In genomic region chr1:16236091-16236494, GRCh38 we compare ENCODE assay signal across 8 cellular contexts. TPM values are rescaled to one million over a fixed set of nuclear protein-coding genes. Genes with fewer than 3 reads are reported as not detected.
DNase-seq lines count a peak whose midpoint lies in the region; ATAC-seq, FAIRE-seq and TF ChIP-seq lines count a peak whose summit lies in the region.

No MANE protein-coding gene starts in this region.

- TF ChIP-seq RAD21 in Ishikawa (IDR thresholded peaks at IDR 0.05; ENCODE audit: low read depth), result peak; percentile 38; the same call in 1 of the 2 replicates
- no peak for TF ChIP-seq RAD21 in GM12878 (IDR thresholded peaks at IDR 0.05; ENCODE audit: insufficient read depth, low read depth, low read length)

- H3K27me3 ChIP-seq in SJSA1 (replicated peaks), result no peaks in the 10 kb centered on the region
- H3K27me3 ChIP-seq in GM12878 (replicated peaks in 1 of 2; ENCODE audit: control insufficient read depth in 2 of 2, insufficient read depth in 2 of 2, low read length in 1 of 2), result no peaks in the 10 kb centered on the region

- H3K4me2 ChIP-seq in GM12878 (ENCODE audit: control insufficient read depth, insufficient read depth), result peak overlapping the region; percentile 98

- H3K4me3 ChIP-seq in SJSA1 (peak overlapping the region; percentile 40), GM12878 (peak overlapping the region; percentile 68)

- FAIRE-seq in GM12878 (lab: Jason Lieb, UNC), result no peak

- peak overlapping the region; percentile 79 for H3K9ac ChIP-seq in GM12878 (ENCODE audit: control insufficient read depth, insufficient read depth, low read length)

- peak; percentile 18 to 45 (median 34); a peak in 4 of 6 replicates for TF ChIP-seq CTCF in GM12878 (IDR thresholded peaks at IDR 0.05 in 2 of 3, conservative IDR thresholded peaks at IDR 0.05 in 1 of 3; ENCODE audit: control insufficient read depth in 2 of 3, extremely low read depth in 1 of 3, insufficient read depth in 1 of 3, low read depth in 3 of 3, low read length in 3 of 3)

- WGBS in GM12878 (ENCODE audit: insufficient coverage, insufficient replicate concordance, low lambda C conversion rate, missing lambda C conversion rate), result 14% methylated on average over 5 of the region's 5 CpGs

- H3K27ac ChIP-seq in SJSA1, result no peak overlapping the region
- no peak overlapping the region for H3K27ac ChIP-seq in GM12878 (ENCODE audit: control insufficient read depth, insufficient read depth)

- intact Hi-C loops in GM12878 (cut with micrococcal nuclease; ENCODE audit: unreplicated experiment), result loop anchor here (5.0 kb wide), 1 partner anchor 131 kb away; the partner anchor contains the start of gene SZRD1

- no peak for TF ChIP-seq EP300 in Ishikawa (IDR thresholded peaks at IDR 0.05; ENCODE audit: borderline replicate concordance)
- TF ChIP-seq EP300 in GM12878 (IDR thresholded peaks at IDR 0.05; ENCODE audit: borderline replicate concordance in 1 of 2, control insufficient read depth in 1 of 2, low read depth in 2 of 2, low read length in 2 of 2), result no peak

- POLR2A ChIA-PET in GM12878 (lab: Charles Lee), result interaction anchor here (1.9 kb wide), 1 partner anchor 19 kb away, joined by 7 read pairs; no protein-coding TSS in a partner anchor

- H4K20me1 ChIP-seq in GM12878 (ENCODE audit: control insufficient read depth, insufficient read depth), result no peaks in the 10 kb centered on the region

- RAD21 ChIA-PET in GM12878 (lab: Charles Lee; ENCODE audit: unreplicated experiment), result interaction anchor here (0.6 to 1.0 kb wide), 4 partner anchors 19 to 151 kb away, joined by 3 to 6 read pairs (median 3); no protein-coding TSS in a partner anchor

- H3K4me1 ChIP-seq in SJSA1 (replicated peaks), result peaks cover 17% of the 10 kb centered on the region
- H3K4me1 ChIP-seq in GM12878 (ENCODE audit: control insufficient read depth, insufficient read depth, low read length), result peaks cover 17% of the 10 kb centered on the region

- peak; percentile 34 for DNase-seq in EL
- DNase-seq in SJSA1 (ENCODE audit: low read depth in 1 of 2, low spot score in 2 of 2), result no peak
- DNase-seq in GM12878 (ENCODE audit: low read depth, low spot score), result peak; percentile 38
- DNase-seq in left kidney (ENCODE audit: low read depth, low spot score), result peak; percentile 65
- DNase-seq in stimulated activated CD8-positive, alpha-beta memory T cell treated with anti-CD3 and anti-CD28 coated beads, Interleukin-2, amount 100 ng/mL, for 1 hour (ENCODE audit: low read depth in 2 of 2), result peak; percentile 13 to 32
- no peak for DNase-seq in GOT3 (lab: John Stamatoyannopoulos, UW)

- peak overlapping the region; percentile 93 for H2AFZ ChIP-seq in GM12878 (ENCODE audit: control insufficient read depth, low read depth, low read length)

- no TSS peak for BruUV-seq in GM12878 (replicated peaks; lab: Mats Ljungman, UMichigan)

- in situ Hi-C loops in GM12878 (cut with MboI), result no loop called here

- TF ChIP-seq POLR2A in GM12878 (IDR thresholded peaks at IDR 0.05; ENCODE audit: low read depth, low read length), result no peak

- CTCF ChIA-PET in GM12878 (lab: Yijun Ruan, JAX), result interaction anchor here (0.6 to 1.2 kb wide), 2 partner anchors 10 to 112 kb away, joined by 3 read pairs; no protein-coding TSS in a partner anchor

- ATAC-seq in GM21576 (IDR thresholded peaks at IDR 0.05; ENCODE audit: unreplicated experiment), result peak; percentile 23
- peak; percentile 86 for ATAC-seq in GM12878

- SMC1A ChIA-PET in GM12878 (lab: Charles Lee; ENCODE audit: uncharacterized antibody, unreplicated experiment), result interaction anchor here (1.3 to 1.8 kb wide), 3 partner anchors 12 to 157 kb away, joined by 3 to 6 read pairs (median 6); no protein-coding TSS in a partner anchor

- H3K79me2 ChIP-seq in GM12878 (ENCODE audit: control insufficient read depth, insufficient read depth, low read length), result no peaks in the 10 kb centered on the region

- no peaks in the 10 kb centered on the region for H3K36me3 ChIP-seq in SJSA1
- no peaks in the 10 kb centered on the region for H3K36me3 ChIP-seq in GM12878 (ENCODE audit: control insufficient read depth in 2 of 2, insufficient read depth in 2 of 2, low read length in 1 of 2)

- no peaks in the 10 kb centered on the region for H3K9me3 ChIP-seq in SJSA1 (replicated peaks)
- H3K9me3 ChIP-seq in GM12878 (replicated peaks; ENCODE audit: control insufficient read depth, insufficient read depth, low read length), result no peaks in the 10 kb centered on the region

TF ChIP-seq in Ishikawa, 13 proteins besides CTCF, POLR2A, EP300 and RAD21 (continues in another document):
- TF ChIP-seq FOXM1 (IDR thresholded peaks at IDR 0.05; ENCODE audit: borderline replicate concordance, low read depth) (no peak), TEAD4 (IDR thresholded peaks at IDR 0.05) (no peak), TCF12 (IDR thresholded peaks at IDR 0.05; ENCODE audit: low read depth) (no peak), ZBTB7A (IDR thresholded peaks at IDR 0.05; ENCODE audit: low read depth) (no peak), NFIC (IDR thresholded peaks at IDR 0.05) (peak; percentile 59), EGR1 (IDR thresholded peaks at IDR 0.05) (no peak), TAF1 (IDR thresholded peaks at IDR 0.05; ENCODE audit: low read depth) (no peak)
- TF ChIP-seq, protein P1, sequence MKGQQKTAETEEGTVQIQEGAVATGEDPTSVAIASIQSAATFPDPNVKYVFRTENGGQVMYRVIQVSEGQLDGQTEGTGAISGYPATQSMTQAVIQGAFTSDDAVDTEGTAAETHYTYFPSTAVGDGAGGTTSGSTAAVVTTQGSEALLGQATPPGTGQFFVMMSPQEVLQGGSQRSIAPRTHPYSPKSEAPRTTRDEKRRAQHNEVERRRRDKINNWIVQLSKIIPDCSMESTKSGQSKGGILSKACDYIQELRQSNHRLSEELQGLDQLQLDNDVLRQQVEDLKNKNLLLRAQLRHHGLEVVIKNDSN (IDR thresholded peaks at IDR 0.05), result 0 out of 2 replicates have a peak, but pooled peaks have one; percentile 35

TF ChIP-seq in GM12878, 131 proteins besides CTCF, POLR2A, EP300 and RAD21 (continues in another document):
- TF ChIP-seq BCL11A (IDR thresholded peaks at IDR 0.05; ENCODE audit: low read depth, low read length) (no peak), CREB1 (IDR thresholded peaks at IDR 0.05; ENCODE audit: low read depth) (no peak), MTA2 (IDR thresholded peaks at IDR 0.05; ENCODE audit: low read depth) (no peak), IKZF1 (conservative IDR thresholded peaks at IDR 0.05) (no peak), EZH2 (IDR thresholded peaks at IDR 0.05; ENCODE audit: borderline replicate concordance, control insufficient read depth, low read depth, low read length) (no peak), MTA3 (IDR thresholded peaks at IDR 0.05; ENCODE audit: borderline replicate concordance, low read length) (no peak), SP1 (IDR thresholded peaks at IDR 0.05; ENCODE audit: low read depth, low read length) (no peak), TCF3 (IDR thresholded peaks at IDR 0.05; ENCODE audit: borderline replicate concordance, insufficient read depth, low read depth, low read length) (no peak), SMC3 (IDR thresholded peaks at IDR 0.05; ENCODE audit: borderline replicate concordance, low read length) (0 out of 2 replicates have a peak, but pooled peaks have one; percentile 18)

RNA-seq across cellular contexts. Expression of gene CPLANE2, which starts 0.9 kb away (rescaled TPM):
- total RNA-seq in SJSA1 (2014; rRNA removed; shearing (Covaris generic)), result 2.2 and 14.8 TPM in 2 replicates
- 4.0 and 4.2 TPM in 2 replicates for total RNA-seq in GM12878 (2013; cell fraction: nucleolus; rRNA removed)
- total RNA-seq in GM12878 (2014; rRNA removed), result 2.6 and 4.5 TPM in 2 replicates
- total RNA-seq in GM12878 (2014; rRNA removed; fragmentation: Illumina TruSeq; extraction: Trizol), result 1.4 and 2.5 TPM in 2 replicates
- 4.0 and 4.1 TPM in 2 replicates for total RNA-seq in GM12878 (2021)
- polyA plus RNA-seq in GM12878 (2011; ENCODE audit: low read depth), result 0.39 TPM
- polyA plus RNA-seq in GM12878 (2011; rRNA removed), result 0.61 and 1.3 TPM in 2 replicates
- polyA plus RNA-seq in GM12878 (2011; cell fraction: cytosol; rRNA removed), result 2.2 and 4.4 TPM in 2 replicates
- 4.3 and 5.5 TPM in 2 replicates for polyA plus RNA-seq in GM12878 (2011; cell fraction: nucleus; rRNA removed)
- 3.8 and 4.0 TPM in 2 replicates for polyA plus RNA-seq in GM12878 (2012)
- polyA plus RNA-seq in GM12878 (2014; fragmentation: Illumina TruSeq; extraction: Trizol), result 0.11 and 1.2 TPM in 2 replicates
- polyA plus RNA-seq in GM12878 (2014; fragmentation: Nextera tagmentation; extraction: Ambion mirVana), result under 1 TPM in 1 of 2 experiments, not detected in 1; 0.09 TPM
- 1.2 and 3.7 TPM in 2 replicates for polyA plus RNA-seq in GM12878 (2014; rRNA removed)
- polyA plus RNA-seq in GM12878 (2016; fragmentation: Nextera tagmentation; extraction: Ambion mirVana), result 1 to 10 TPM; 2.3 to 2.9 TPM
- polyA minus RNA-seq in GM12878 (2011; rRNA and poly(A)+ RNA removed), result 7.0 and 7.2 TPM in 2 replicates
- polyA minus RNA-seq in GM12878 (2011; cell fraction: cytosol; rRNA and poly(A)+ RNA removed), result 0.83 TPM in 1 of 2 replicates, not detected in the other
- 3.7 and 4.0 TPM in 2 replicates for polyA minus RNA-seq in GM12878 (2011; cell fraction: nucleus; rRNA and poly(A)+ RNA removed)

RNA-seq across cellular contexts. Expression of gene ARHGEF19, which starts 23.6 kb away (rescaled TPM):
- total RNA-seq in SJSA1 (2014; rRNA removed; shearing (Covaris generic)), result 3.8 and 10.7 TPM in 2 replicates
- total RNA-seq in GM12878 (2013; cell fraction: nucleolus; rRNA removed), result 2.6 and 8.4 TPM in 2 replicates
- total RNA-seq in GM12878 (2014; rRNA removed) (0.49 and 0.56 TPM in 2 replicates), GM12878 (2014; rRNA removed; fragmentation: Illumina TruSeq; extraction: Trizol) (0.40 and 0.60 TPM in 2 replicates), GM12878 (2021) (2.0 and 2.5 TPM in 2 replicates)
- 1.9 TPM for polyA plus RNA-seq in GM12878 (2011; ENCODE audit: low read depth)
- polyA plus RNA-seq in GM12878 (2011; rRNA removed) (1.2 and 1.6 TPM in 2 replicates), GM12878 (2014; fragmentation: Illumina TruSeq; extraction: Trizol) (0.22 and 0.38 TPM in 2 replicates), GM12878 (2014; fragmentation: Nextera tagmentation; extraction: Ambion mirVana) (under 1 TPM in 1 of 2 experiments, not detected in 1; 0.15 TPM), GM12878 (2014; rRNA removed) (2.2 and 2.9 TPM in 2 replicates), GM12878 (2016; fragmentation: Nextera tagmentation; extraction: Ambion mirVana) (1 to 10 TPM in 1 of 2 experiments, under 1 TPM in 1; 0.67 to 1.2 TPM)
- 2.6 and 2.9 TPM in 2 replicates for polyA plus RNA-seq in GM12878 (2011; cell fraction: cytosol; rRNA removed)
- 9.1 and 9.5 TPM in 2 replicates for polyA plus RNA-seq in GM12878 (2011; cell fraction: nucleus; rRNA removed)
- polyA plus RNA-seq in GM12878 (2012), result 2.4 and 4.4 TPM in 2 replicates
- polyA minus RNA-seq in GM12878 (2011; rRNA and poly(A)+ RNA removed), result 0.51 and 2.5 TPM in 2 replicates
- 1.7 TPM in 1 of 2 replicates, not detected in the other for polyA minus RNA-seq in GM12878 (2011; cell fraction: cytosol; rRNA and poly(A)+ RNA removed)
- polyA minus RNA-seq in GM12878 (2011; cell fraction: nucleus; rRNA and poly(A)+ RNA removed), result 1.6 and 2.1 TPM in 2 replicates

Comparison
In these comparisons a context has a peak if more than half of its experiments do, and no peak if none do; other contexts are left out.
1. DNase-seq: peak in EL (single experiment), GM12878 (single experiment), left kidney (single experiment) and stimulated activated CD8-positive, alpha-beta memory T cell treated with anti-CD3 and anti-CD28 coated beads, Interleukin-2, amount 100 ng/mL, for 1 hour (2 of 2); none in SJSA1 (0 of 2) and GOT3 (single experiment).